ENCODE assay signal across 2 cellular contexts in genomic region chr7:240887-241421, GRCh38.
TF ChIP-seq lines count a peak whose summit lies in the region.

No MANE protein-coding gene starts in this region.

TF ChIP-seq in liver, 16 proteins besides CTCF, POLR2A, EP300 and RAD21:
- TF ChIP-seq JUND (IDR thresholded peaks at IDR 0.05): no peak
- TF ChIP-seq FOXA1 (IDR thresholded peaks at IDR 0.05): no peak
- no peak for TF ChIP-seq EGR1 (IDR thresholded peaks at IDR 0.05; ENCODE audit: low read depth in 2 of 2)
- TF ChIP-seq RXRA (IDR thresholded peaks at IDR 0.05): peak in 1 of 2 donors; percentile 51
- TF ChIP-seq YY1 (IDR thresholded peaks at IDR 0.05): no peak
- TF ChIP-seq, protein P1, sequence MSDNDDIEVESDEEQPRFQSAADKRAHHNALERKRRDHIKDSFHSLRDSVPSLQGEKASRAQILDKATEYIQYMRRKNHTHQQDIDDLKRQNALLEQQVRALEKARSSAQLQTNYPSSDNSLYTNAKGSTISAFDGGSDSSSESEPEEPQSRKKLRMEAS (IDR thresholded peaks at IDR 0.05): no peak
- no peak for TF ChIP-seq GABPA (IDR thresholded peaks at IDR 0.05 in 1 of 2, conservative IDR thresholded peaks at IDR 0.05 in 1 of 2)
- TF ChIP-seq NR2F2 (IDR thresholded peaks at IDR 0.05): peak; percentile 66
- TF ChIP-seq, protein P2, sequence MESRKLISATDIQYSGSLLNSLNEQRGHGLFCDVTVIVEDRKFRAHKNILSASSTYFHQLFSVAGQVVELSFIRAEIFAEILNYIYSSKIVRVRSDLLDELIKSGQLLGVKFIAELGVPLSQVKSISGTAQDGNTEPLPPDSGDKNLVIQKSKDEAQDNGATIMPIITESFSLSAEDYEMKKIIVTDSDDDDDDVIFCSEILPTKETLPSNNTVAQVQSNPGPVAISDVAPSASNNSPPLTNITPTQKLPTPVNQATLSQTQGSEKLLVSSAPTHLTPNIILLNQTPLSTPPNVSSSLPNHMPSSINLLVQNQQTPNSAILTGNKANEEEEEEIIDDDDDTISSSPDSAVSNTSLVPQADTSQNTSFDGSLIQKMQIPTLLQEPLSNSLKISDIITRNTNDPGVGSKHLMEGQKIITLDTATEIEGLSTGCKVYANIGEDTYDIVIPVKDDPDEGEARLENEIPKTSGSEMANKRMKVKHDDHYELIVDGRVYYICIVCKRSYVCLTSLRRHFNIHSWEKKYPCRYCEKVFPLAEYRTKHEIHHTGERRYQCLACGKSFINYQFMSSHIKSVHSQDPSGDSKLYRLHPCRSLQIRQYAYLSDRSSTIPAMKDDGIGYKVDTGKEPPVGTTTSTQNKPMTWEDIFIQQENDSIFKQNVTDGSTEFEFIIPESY (IDR thresholded peaks at IDR 0.05): no peak
- peak in 1 of 2 donors; percentile 46 for TF ChIP-seq HNF4A (conservative IDR thresholded peaks at IDR 0.05)
TF ChIP-seq in liver: peak in this region for 3.

TF ChIP-seq in HepG2, 621 proteins besides CTCF, POLR2A, EP300 and RAD21:
- TF ChIP-seq REL (CRISPR knock-in tag; conservative IDR thresholded peaks at IDR 0.05): no peak
- no peak for TF ChIP-seq ZNF713 (CRISPR knock-in tag; IDR thresholded peaks at IDR 0.05)
- TF ChIP-seq ZC3H4 (CRISPR knock-in tag; IDR thresholded peaks at IDR 0.05; ENCODE audit: borderline replicate concordance): no peak
- no peak for TF ChIP-seq ZNF775 (CRISPR knock-in tag; IDR thresholded peaks at IDR 0.05; ENCODE audit: borderline replicate concordance)
- no peak for TF ChIP-seq ZIK1 (CRISPR knock-in tag; IDR thresholded peaks at IDR 0.05; ENCODE audit: borderline replicate concordance, low read depth)
- no peak for TF ChIP-seq ATF1 (CRISPR knock-in tag; IDR thresholded peaks at IDR 0.05)
- TF ChIP-seq NFYB (CRISPR knock-in tag; IDR thresholded peaks at IDR 0.05): no peak
- TF ChIP-seq ZUFSP (CRISPR knock-in tag; IDR thresholded peaks at IDR 0.05; ENCODE audit: borderline replicate concordance): no peak
- TF ChIP-seq ZNF142 (CRISPR knock-in tag; IDR thresholded peaks at IDR 0.05): no peak
- no peak for TF ChIP-seq ATRX (CRISPR knock-in tag; IDR thresholded peaks at IDR 0.05; ENCODE audit: borderline replicate concordance)
- TF ChIP-seq ZNF460 (CRISPR knock-in tag; IDR thresholded peaks at IDR 0.05; ENCODE audit: borderline replicate concordance): no peak
